In genomic region chr19:4589579-4590410, GRCh38 we compare ENCODE assay signal across 8 cellular contexts.
DNase-seq lines count a peak whose midpoint lies in the region; ATAC-seq and TF ChIP-seq lines count a peak whose summit lies in the region.

No MANE protein-coding gene starts in this region.

- H3K4me3 ChIP-seq in OCI-LY1 (ENCODE audit: low read depth, low read length, poor library complexity, severe bottlenecking) (no peak overlapping the region), epithelial cell of esophagus (ENCODE audit: low read length) (no peak overlapping the region), retinal pigment epithelial cell (ENCODE audit: low read length) (no peak overlapping the region)

- no peaks in the 10 kb centered on the region for H3K79me2 ChIP-seq in OCI-LY1 (ENCODE audit: insufficient read depth, low read length)

- peak; percentile 57 for TF ChIP-seq CTCF in OCI-LY1 (IDR thresholded peaks at IDR 0.05; ENCODE audit: low read length)
- TF ChIP-seq CTCF in epithelial cell of esophagus (IDR thresholded peaks at IDR 0.05; ENCODE audit: insufficient read depth, low read depth, low read length, missing control alignments): peak; percentile 33
- TF ChIP-seq CTCF in retinal pigment epithelial cell (conservative IDR thresholded peaks at IDR 0.05; ENCODE audit: low read depth, low read length): peak; percentile 61

- H4K20me1 ChIP-seq in OCI-LY1 (ENCODE audit: insufficient read depth, low read length): no peaks in the 10 kb centered on the region

- H3K4me2 ChIP-seq in OCI-LY1 (ENCODE audit: low read length): no peak overlapping the region

- ATAC-seq in HG03196 (IDR thresholded peaks at IDR 0.05; ENCODE audit: unreplicated experiment) (no peak), HG02973 (IDR thresholded peaks at IDR 0.05; ENCODE audit: unreplicated experiment) (no peak)

- no peak overlapping the region for H2AFZ ChIP-seq in OCI-LY1 (ENCODE audit: low read length)

- H3K9me3 ChIP-seq in OCI-LY1 (ENCODE audit: low read length): no peaks in the 10 kb centered on the region

- no peak overlapping the region for H3K27ac ChIP-seq in OCI-LY1 (ENCODE audit: low read depth, low read length, poor library complexity, severe bottlenecking)

- DNase-seq in SIG-M5 treated with dmso at 0.1 percent for 504 hours (lab: John Stamatoyannopoulos, UW; ENCODE audit: unreplicated experiment) (peak; percentile 19), SIG-M5 (lab: John Stamatoyannopoulos, UW) (no peak), epithelial cell of esophagus (ENCODE audit: low read depth) (peak; percentile 22), retinal pigment epithelial cell (ENCODE audit: low read depth) (no peak), NCI-H146 treated with DMSO at 0.1 percent for 48 hours (lab: John Stamatoyannopoulos, UW; ENCODE audit: unreplicated experiment) (no peak)

- H3K9me2 ChIP-seq in OCI-LY1 (ENCODE audit: low read depth, low read length): no peaks in the 10 kb centered on the region

- H3K36me3 ChIP-seq in OCI-LY1 (ENCODE audit: insufficient read depth, low read length): no peaks in the 10 kb centered on the region

- no peak overlapping the region for H3K9ac ChIP-seq in OCI-LY1 (ENCODE audit: low read length)

- H3K27me3 ChIP-seq in OCI-LY1 (ENCODE audit: insufficient read depth, low read length): 0 out of 2 replicates have a peak, but pooled peaks cover 4% of the 10 kb centered on the region

- H3F3A ChIP-seq in OCI-LY1 (ENCODE audit: insufficient read depth, low read length): no peaks in the 10 kb centered on the region

- peaks cover under 1% of the 10 kb centered on the region for H3K4me1 ChIP-seq in OCI-LY1 (ENCODE audit: insufficient read depth, low read length, severe bottlenecking)

Comparison
In these comparisons a context has a peak if more than half of its experiments do, and no peak if none do; other contexts are left out.
1. DNase-seq: peak in SIG-M5 treated with dmso at 0.1 percent for 504 hours (single experiment) and epithelial cell of esophagus (single experiment); none in SIG-M5 (single experiment), retinal pigment epithelial cell (single experiment) and NCI-H146 treated with DMSO at 0.1 percent for 48 hours (single experiment).
2. Peak in every context shown above with its lines, with median percentiles within 50 percentile points of each other: CTCF ChIP-seq.